Comparison of ENCODE assay signal across 22 cellular contexts in genomic region chr2:132645176-132645575, GRCh38. TPM values are rescaled to one million over a fixed set of nuclear protein-coding genes. Genes with fewer than 3 reads are reported as not detected.
DNase-seq lines count a peak whose midpoint lies in the region; ATAC-seq and TF ChIP-seq lines count a peak whose summit lies in the region.
"Had no signal": no experiment of that assay in that cellular context is flagged by ENCODE, and none has a peak within 500 bp of the region (broad histone marks: within the 10 kb centered on the region; RNA-seq: fewer than 3 reads in every experiment).

No MANE protein-coding gene starts in this region.

- intact Hi-C loops in left lung (cut with DNase I): no loop called here
- intact Hi-C loops in upper lobe of right lung (cut with DNase I): no loop called here
- intact Hi-C loops in left cardiac atrium (cut with DNase I): no loop called here

- H3K36me3 ChIP-seq in WERI-Rb-1 (no peaks in the 10 kb centered on the region), left lung (no peaks in the 10 kb centered on the region), upper lobe of right lung (no peaks in the 10 kb centered on the region), brain microvascular endothelial cell (replicated peaks) (peaks cover 3% of the 10 kb centered on the region)

- H3K4me3 ChIP-seq in WERI-Rb-1 (ENCODE audit: low read depth, low read length) (peak overlapping the region; percentile 37), left lung (no peak overlapping the region), upper lobe of right lung (no peak overlapping the region), brain microvascular endothelial cell (ENCODE audit: low read depth, low read length) (no peak overlapping the region)
- H3K4me3 ChIP-seq: stomach had no signal

- in situ Hi-C loops in brain microvascular endothelial cell (cut with HindIII; ENCODE audit: low pct_ligation_motif_present, low sequenced_read_pairs): no loop called here

- H3K27ac ChIP-seq in WERI-Rb-1: no peak overlapping the region
- H3K27ac ChIP-seq in left lung: no peak overlapping the region
- H3K27ac ChIP-seq in upper lobe of right lung: no peak overlapping the region
- no peak overlapping the region for H3K27ac ChIP-seq in brain microvascular endothelial cell
- H3K27ac ChIP-seq: epithelial cell of prostate, RWPE1, stomach had no signal

- peak; percentile 32 to 59 for DNase-seq in NCI-H187 (lab: John Stamatoyannopoulos, UW)
- no peak for DNase-seq in NCI-H187 treated with DMSO at 0.1 percent for 48 hours (lab: John Stamatoyannopoulos, UW)
- DNase-seq in WERI-Rb-1: peak; percentile 76
- peak in 1 of 2 donors; percentile 73 for DNase-seq in left lung
- DNase-seq in upper lobe of right lung: peak; percentile 63
- no peak for DNase-seq in brain microvascular endothelial cell
- DNase-seq in left cardiac atrium: no peak
- DNase-seq: 8988T; activated CD8-positive, alpha-beta memory T cell treated with anti-CD3 and anti-CD28 coated beads, Interleukin-2, amount 10 ng/mL, durations not matched to agents 7 days and 5 days; islet precursor cell; NCI-H1694; NCI-H510A treated with DMSO at 0.1 percent for 48 hours; small intestine; stimulated activated CD4-positive, alpha-beta T cell treated with anti-CD3 and anti-CD28 coated beads, Interleukin-2, amount 100 ng/mL, for 48 hours; stomach; T1000 had no signal

- H3K4me1 ChIP-seq in left lung (no peaks in the 10 kb centered on the region), upper lobe of right lung (no peaks in the 10 kb centered on the region)
- H3K4me1 ChIP-seq: stomach had no signal

- peak; percentile 76 for ATAC-seq in left lung
- ATAC-seq in upper lobe of right lung: peak; percentile 58
- ATAC-seq in left cardiac atrium: no peak
- no peak for ATAC-seq in GM19023 (IDR thresholded peaks at IDR 0.05; ENCODE audit: unreplicated experiment)
- ATAC-seq: activated CD8-positive, alpha-beta memory T cell treated with anti-CD3 and anti-CD28 coated beads, Interleukin-2, amount 10 ng/mL, durations not matched to agents 7 days and 5 days; natural killer cell treated with Interleukin-12 subunit alpha and Interleukin-12 subunit beta and Interleukin-15 and Interleukin-18, amount 100 ng/mL, for 72 hours; SK-N-SH treated with all-trans-retinoic acid at 6 μM for 48 hours had no signal

- no peaks in the 10 kb centered on the region for H3K27me3 ChIP-seq in WERI-Rb-1 (ENCODE audit: insufficient read depth, low read depth, severe bottlenecking)
- H3K27me3 ChIP-seq in left lung: no peaks in the 10 kb centered on the region
- no peaks in the 10 kb centered on the region for H3K27me3 ChIP-seq in upper lobe of right lung
- no peaks in the 10 kb centered on the region for H3K27me3 ChIP-seq in brain microvascular endothelial cell (replicated peaks)
- H3K27me3 ChIP-seq: stomach had no signal

- H3K9me3 ChIP-seq in WERI-Rb-1 (ENCODE audit: severe bottlenecking) (no peaks in the 10 kb centered on the region), left lung (no peaks in the 10 kb centered on the region), upper lobe of right lung (no peaks in the 10 kb centered on the region)
- H3K9me3 ChIP-seq: stomach had no signal

- TF ChIP-seq CTCF in WERI-Rb-1 (IDR thresholded peaks at IDR 0.05; ENCODE audit: low read depth, low read length) (peak; percentile 41), left lung (IDR thresholded peaks at IDR 0.05) (no peak), upper lobe of right lung (IDR thresholded peaks at IDR 0.05) (no peak), brain microvascular endothelial cell (IDR thresholded peaks at IDR 0.05; ENCODE audit: low read depth, low read length, missing control alignments) (no peak)

RNA-seq across cellular contexts. Expression of gene LYPD1, which starts 24.8 kb away (rescaled TPM):
- total RNA-seq in left lung (1 to 10 TPM; 2.5 to 5.6 TPM), upper lobe of right lung (1.2 TPM), left cardiac atrium (under 1 TPM; 0.34 to 0.35 TPM)
- total RNA-seq: activated CD8-positive, alpha-beta memory T cell treated with anti-CD3 and anti-CD28 coated beads, Interleukin-2, amount 10 ng/mL, durations not matched to agents 7 days and 5 days; HT-29; natural killer cell treated with Interleukin-12 subunit alpha and Interleukin-12 subunit beta and Interleukin-15 and Interleukin-18, amount 100 ng/mL, for 72 hours had no signal

Comparison
In these comparisons a context has a peak if more than half of its experiments do, and no peak if none do; other contexts are left out.
1. DNase-seq: peak in NCI-H187 (2 of 2), WERI-Rb-1 (single experiment) and upper lobe of right lung (single experiment); none in NCI-H187 treated with DMSO at 0.1 percent for 48 hours (single experiment), brain microvascular endothelial cell (single experiment) and left cardiac atrium (single experiment).
2. ATAC-seq: peak in left lung (single experiment) and upper lobe of right lung (single experiment); none in left cardiac atrium (0 of 2) and GM19023 (single experiment).